In the genomic region with DNA sequence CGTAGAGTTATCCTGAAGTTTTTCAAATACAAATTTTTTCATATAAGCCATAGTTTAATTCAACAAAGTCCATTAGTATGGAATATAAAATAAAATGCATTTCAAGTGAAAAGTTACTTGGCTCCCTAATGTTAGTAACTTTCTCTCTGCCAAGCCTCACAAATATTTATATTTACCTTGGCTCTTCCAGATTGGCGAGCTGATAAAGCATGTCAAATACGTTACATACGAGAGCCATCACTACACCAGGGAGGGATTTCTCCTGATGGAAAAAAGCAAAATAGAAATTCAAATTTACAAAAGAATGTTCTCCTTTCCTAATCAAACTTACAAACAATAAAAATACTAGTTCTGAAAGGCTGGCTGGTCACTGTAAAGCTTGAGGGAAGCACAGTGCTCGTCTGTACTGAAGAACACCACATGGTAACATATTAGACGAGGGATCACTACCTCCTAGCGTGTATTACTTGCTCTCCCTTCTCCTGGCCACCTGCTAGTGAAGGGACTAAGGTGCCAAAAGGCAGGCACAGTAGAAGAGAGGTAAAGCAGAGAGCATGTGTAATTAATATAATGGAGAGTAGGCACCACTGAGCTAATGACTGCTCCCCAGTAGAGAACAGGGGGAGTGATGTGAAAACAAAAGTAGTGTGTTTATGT, we compare ENCODE assay signal across 15 cellular contexts.
A peak's percentile ranks its signal among the peaks of the same experiment; 100 is the strongest.
DNase-seq lines count a peak whose midpoint lies in the region; ATAC-seq, FAIRE-seq and TF ChIP-seq lines count a peak whose summit lies in the region.
"Had no signal": no experiment of that assay in that cellular context is flagged by ENCODE, and none has a peak within 500 bp of the region (broad histone marks: within the 10 kb centered on the region; RNA-seq: fewer than 3 reads in every experiment).

No MANE protein-coding gene starts in this region.

- H3K14ac ChIP-seq in IMR-90 (replicated peaks; ENCODE audit: low read depth, low read length), result no peak overlapping the region

- H4K91ac ChIP-seq in IMR-90 (ENCODE audit: insufficient read depth, low read depth, low read length), result no peak overlapping the region

- H2BK20ac ChIP-seq in IMR-90 (ENCODE audit: low read depth, low read length), result peak overlapping the region; percentile 65; the same call in 1 of the 2 replicates

- H3K4ac ChIP-seq in IMR-90 (ENCODE audit: low read depth, low read length), result no peak overlapping the region

- H3K27ac Mint-ChIP-seq in activated T-cell treated with anti-CD3 and anti-CD28 coated beads, Interleukin-2, amount 50 U/mL, for 24 hours, result peak overlapping the region; percentile 20
- no peak overlapping the region for H3K27ac Mint-ChIP-seq in activated T-cell treated with anti-CD3 and anti-CD28 coated beads, Interleukin-2, amount 50 U/mL, for 72 hours

- no TSS peak for BruUV-seq in IMR-90 (replicated peaks; lab: Mats Ljungman, UMichigan)

- H2AFZ ChIP-seq in IMR-90 (replicated peaks; ENCODE audit: low read length, poor library complexity), result no peak overlapping the region

- H3K9me3 Mint-ChIP-seq in activated T-cell treated with anti-CD3 and anti-CD28 coated beads, Interleukin-2, amount 50 U/mL, for 24 hours, result no peaks in the 10 kb centered on the region
- H3K9me3 Mint-ChIP-seq in activated T-cell treated with anti-CD3 and anti-CD28 coated beads, Interleukin-2, amount 50 U/mL, for 72 hours, result no peaks in the 10 kb centered on the region
- H3K9me3 Mint-ChIP-seq: CD4-positive, alpha-beta memory T cell had no signal

- no peaks in the 10 kb centered on the region for H4K20me1 ChIP-seq in IMR-90 (ENCODE audit: insufficient read depth, low read length)

- H3K4me3 ChIP-seq in IMR-90 (ENCODE audit: insufficient read depth, low read depth, low read length), result no peak overlapping the region

- in situ Hi-C loops in IMR-90 (cut with MboI; ENCODE audit: low sequenced_read_pairs), result no loop called here

- no peak overlapping the region for H4K8ac ChIP-seq in IMR-90 (ENCODE audit: low read depth in 2 of 2, low read length in 2 of 2)

- no peak overlapping the region for H3K56ac ChIP-seq in IMR-90 (ENCODE audit: extremely low read depth, insufficient read depth, low read length)

- H3K9me1 ChIP-seq in IMR-90 (ENCODE audit: insufficient read depth, low read length), result no peaks in the 10 kb centered on the region

- H3K27me3 ChIP-seq in IMR-90 (ENCODE audit: control insufficient read depth, insufficient read depth, low read length), result no peaks in the 10 kb centered on the region

- no peak for TF ChIP-seq POLR2A in IMR-90 (IDR thresholded peaks at IDR 0.05; ENCODE audit: low read depth, low read length)

- H3K27me3 Mint-ChIP-seq in activated T-cell treated with anti-CD3 and anti-CD28 coated beads, Interleukin-2, amount 50 U/mL, for 24 hours, result no peaks in the 10 kb centered on the region
- H3K27me3 Mint-ChIP-seq in activated T-cell treated with anti-CD3 and anti-CD28 coated beads, Interleukin-2, amount 50 U/mL, for 72 hours (ENCODE audit: low read depth), result no peaks in the 10 kb centered on the region
- H3K27me3 Mint-ChIP-seq: CD4-positive, alpha-beta memory T cell had no signal

- no peak for TF ChIP-seq CTCF in IMR-90 (conservative IDR thresholded peaks at IDR 0.05; ENCODE audit: low read depth, low read length)

- no peak overlapping the region for H3K4me2 ChIP-seq in IMR-90 (ENCODE audit: low read depth, low read length)

- H4K5ac ChIP-seq in IMR-90 (ENCODE audit: low read depth, low read length), result no peak overlapping the region

- H2AK9ac ChIP-seq in IMR-90 (replicated peaks; ENCODE audit: low read depth, low read length, poor library complexity), result no peak overlapping the region

- no peak overlapping the region for H3K9ac ChIP-seq in IMR-90 (ENCODE audit: low read depth, low read length)

- FAIRE-seq in islet of Langerhans (lab: Jason Lieb, UNC), result peak; percentile 24
- FAIRE-seq: G401.6, H54 had no signal

- H2BK120ac ChIP-seq in IMR-90 (ENCODE audit: low read depth, low read length), result no peak overlapping the region

- no peak overlapping the region for H3K4me3 Mint-ChIP-seq in activated T-cell treated with anti-CD3 and anti-CD28 coated beads, Interleukin-2, amount 50 U/mL, for 24 hours
- H3K4me3 Mint-ChIP-seq in activated T-cell treated with anti-CD3 and anti-CD28 coated beads, Interleukin-2, amount 50 U/mL, for 72 hours, result no peak overlapping the region
- H3K4me3 Mint-ChIP-seq: CD4-positive, alpha-beta memory T cell had no signal

- no peak overlapping the region for H3K23ac ChIP-seq in IMR-90 (ENCODE audit: low read depth, low read length)

- peak overlapping the region; percentile 48; the same call in 1 of the 2 replicates for H2AK5ac ChIP-seq in IMR-90 (ENCODE audit: low read depth, low read length)

- H2BK5ac ChIP-seq in IMR-90 (ENCODE audit: low read depth, low read length, poor library complexity, severe bottlenecking), result no peak overlapping the region

- no peak for DNase-seq in activated T-cell treated with anti-CD3 and anti-CD28 coated beads, Interleukin-2, amount 50 U/mL, for 24 hours
- DNase-seq in activated T-cell treated with anti-CD3 and anti-CD28 coated beads, Interleukin-2, amount 50 U/mL, for 72 hours, result no peak
- DNase-seq in IMR-90, result no peak
- no peak for DNase-seq in SW480 (ENCODE audit: low spot score)
- DNase-seq in central memory CD4-positive, alpha-beta T cell, result no peak
- DNase-seq in NCI-H526 (lab: John Stamatoyannopoulos, UW), result no peak
- DNase-seq: ACHN; C1 segment of cervical spinal cord; CD4-positive, alpha-beta memory T cell; DMS79 had no signal

- POLR2A ChIA-PET in IMR-90 (lab: Charles Lee; ENCODE audit: unreplicated experiment), result no interaction called here

- no peak overlapping the region for H2BK15ac ChIP-seq in IMR-90 (ENCODE audit: low read depth, low read length)

- H3K36me3 ChIP-seq in IMR-90 (ENCODE audit: control insufficient read depth, insufficient read depth, low read length), result peaks cover 34% of the 10 kb centered on the region

- no peak for TF ChIP-seq RAD21 in IMR-90 (IDR thresholded peaks at IDR 0.05; ENCODE audit: low read length)

- peaks cover 7% of the 10 kb centered on the region for H3K4me1 ChIP-seq in IMR-90 (ENCODE audit: control insufficient read depth, insufficient read depth, low read length)

- peaks cover 51% of the 10 kb centered on the region for H3K36me3 Mint-ChIP-seq in activated T-cell treated with anti-CD3 and anti-CD28 coated beads, Interleukin-2, amount 50 U/mL, for 24 hours (ENCODE audit: low read depth)
- peaks cover 8 to 14% of the 10 kb centered on the region in 2 donors for H3K36me3 Mint-ChIP-seq in activated T-cell treated with anti-CD3 and anti-CD28 coated beads, Interleukin-2, amount 50 U/mL, for 72 hours (ENCODE audit: insufficient read depth in 2 of 2)

- H3K4me1 Mint-ChIP-seq in activated T-cell treated with anti-CD3 and anti-CD28 coated beads, Interleukin-2, amount 50 U/mL, for 24 hours (ENCODE audit: low read depth), result peaks cover 29% of the 10 kb centered on the region
- H3K4me1 Mint-ChIP-seq in activated T-cell treated with anti-CD3 and anti-CD28 coated beads, Interleukin-2, amount 50 U/mL, for 72 hours (ENCODE audit: low read depth), result peaks cover 8% of the 10 kb centered on the region

- WGBS in IMR-90 (ENCODE audit: extremely low coverage in 2 of 2, insufficient read length in 1 of 2), 2 experiments, result no CpG with 5 or more reads among the region's 7 CpGs

- H3K79me1 ChIP-seq in IMR-90 (ENCODE audit: low read depth in 1 of 2, low read length in 2 of 2), result peaks cover 4 to 6% of the 10 kb centered on the region in 2 experiments; a peak in 2 of 4 replicates

- H3K9me3 ChIP-seq in IMR-90 (ENCODE audit: control insufficient read depth, insufficient read depth, low read length), result no peaks in the 10 kb centered on the region

- CTCF ChIA-PET in IMR-90 (lab: Yijun Ruan, JAX), result interaction anchor here (0.5 kb wide), 1 partner anchor 150 kb away, joined by 4 read pairs; no protein-coding TSS in a partner anchor

- no peak overlapping the region for H3K27ac ChIP-seq in IMR-90 (ENCODE audit: insufficient read depth, low read length)
- H3K27ac ChIP-seq: HL-60 had no signal

- ATAC-seq in activated T-cell treated with anti-CD3 and anti-CD28 coated beads, Interleukin-2, amount 50 U/mL, for 72 hours (replicated peaks in 1 of 2), result no peak
- no peak for ATAC-seq in IMR-90 (ENCODE audit: low read depth)
- ATAC-seq: HCT116 had no signal

- intact Hi-C loops in IMR-90 (cut with micrococcal nuclease), result no loop called here

- dilution Hi-C loops in IMR-90 (cut with HindIII; ENCODE audit: low sequenced_read_pairs, unreplicated experiment), result no loop called here

- no peak overlapping the region for H3K18ac ChIP-seq in IMR-90 (ENCODE audit: low read depth, low read length)

TF ChIP-seq in IMR-90, 13 proteins besides CTCF, POLR2A, EP300 and RAD21 (continues in another document):
- TF ChIP-seq, protein P1, sequence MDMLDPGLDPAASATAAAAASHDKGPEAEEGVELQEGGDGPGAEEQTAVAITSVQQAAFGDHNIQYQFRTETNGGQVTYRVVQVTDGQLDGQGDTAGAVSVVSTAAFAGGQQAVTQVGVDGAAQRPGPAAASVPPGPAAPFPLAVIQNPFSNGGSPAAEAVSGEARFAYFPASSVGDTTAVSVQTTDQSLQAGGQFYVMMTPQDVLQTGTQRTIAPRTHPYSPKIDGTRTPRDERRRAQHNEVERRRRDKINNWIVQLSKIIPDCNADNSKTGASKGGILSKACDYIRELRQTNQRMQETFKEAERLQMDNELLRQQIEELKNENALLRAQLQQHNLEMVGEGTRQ (IDR thresholded peaks at IDR 0.05; ENCODE audit: low read depth, low read length), result no peak
- TF ChIP-seq MAZ (IDR thresholded peaks at IDR 0.05; ENCODE audit: borderline replicate concordance, low read depth, low read length) (no peak), SMC3 (IDR thresholded peaks at IDR 0.05; ENCODE audit: low read depth, low read length) (no peak), BHLHE40 (IDR thresholded peaks at IDR 0.05; ENCODE audit: low read depth, low read length) (no peak), MXI1 (IDR thresholded peaks at IDR 0.05; ENCODE audit: borderline replicate concordance, low read depth, low read length) (no peak), RFX5 (IDR thresholded peaks at IDR 0.05; ENCODE audit: low read depth, low read length) (no peak), RCOR1 (IDR thresholded peaks at IDR 0.05; ENCODE audit: insufficient replicate concordance, low read length) (no peak), NFE2L2 (IDR thresholded peaks at IDR 0.05; ENCODE audit: low read depth, low read length) (no peak), MAFK (IDR thresholded peaks at IDR 0.05; ENCODE audit: low read depth, low read length) (no peak), FOS (IDR thresholded peaks at IDR 0.05; ENCODE audit: low read depth, low read length) (no peak)
- TF ChIP-seq, protein P2, sequence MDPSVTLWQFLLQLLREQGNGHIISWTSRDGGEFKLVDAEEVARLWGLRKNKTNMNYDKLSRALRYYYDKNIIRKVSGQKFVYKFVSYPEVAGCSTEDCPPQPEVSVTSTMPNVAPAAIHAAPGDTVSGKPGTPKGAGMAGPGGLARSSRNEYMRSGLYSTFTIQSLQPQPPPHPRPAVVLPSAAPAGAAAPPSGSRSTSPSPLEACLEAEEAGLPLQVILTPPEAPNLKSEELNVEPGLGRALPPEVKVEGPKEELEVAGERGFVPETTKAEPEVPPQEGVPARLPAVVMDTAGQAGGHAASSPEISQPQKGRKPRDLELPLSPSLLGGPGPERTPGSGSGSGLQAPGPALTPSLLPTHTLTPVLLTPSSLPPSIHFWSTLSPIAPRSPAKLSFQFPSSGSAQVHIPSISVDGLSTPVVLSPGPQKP (IDR thresholded peaks at IDR 0.05; ENCODE audit: borderline replicate concordance, low read depth, low read length), result no peak
